Comparison of ENCODE assay signal across 7 cellular contexts in genomic region chr5:142109356-142110045, GRCh38. TPM values are rescaled to one million over a fixed set of nuclear protein-coding genes. Genes with fewer than 3 reads are reported as not detected.
DNase-seq lines count a peak whose midpoint lies in the region; ATAC-seq and TF ChIP-seq lines count a peak whose summit lies in the region.

No MANE protein-coding gene starts in this region.

- H3K27ac ChIP-seq in HUES64 (ENCODE audit: low read depth, low read length) (peak overlapping the region; percentile 75; the same call in 1 of the 2 replicates), neutrophil (peak overlapping the region; percentile 94)

- peaks cover 7% of the 10 kb centered on the region; the same call in 1 of the 2 replicates for H3K4me1 ChIP-seq in HUES64 (ENCODE audit: insufficient read depth, low read length)
- H3K4me1 ChIP-seq in neutrophil (ENCODE audit: control insufficient read depth in 1 of 2, insufficient read depth in 1 of 2, low read depth in 1 of 2, low read length in 1 of 2) = peaks cover 15 to 18% of the 10 kb centered on the region in 2 experiments

- POLR2A ChIA-PET in activated CD8-positive, alpha-beta T cell treated with anti-CD3 and anti-CD28 coated beads for 36 hours (lab: Charles Lee) = interaction anchor here (0.8 to 6.1 kb wide), 22 partner anchors 9 to 140 kb away, joined by 3 to 129 read pairs (median 5); partner anchors contain the start of genes GNPDA1 and RNF14

- H3K36me3 Mint-ChIP-seq in activated CD8-positive, alpha-beta T cell treated with anti-CD3 and anti-CD28 coated beads for 36 hours (ENCODE audit: low read depth) = peaks cover 48% of the 10 kb centered on the region

- CTCF ChIA-PET in activated CD8-positive, alpha-beta T cell treated with anti-CD3 and anti-CD28 coated beads for 36 hours (lab: Charles Lee) = interaction anchor here (0.6 to 4.2 kb wide), 11 partner anchors 8 to 141 kb away, joined by 3 to 57 read pairs (median 5); partner anchors contain the start of genes GNPDA1 and RNF14

- H3K27me3 ChIP-seq in HUES64 (ENCODE audit: insufficient read depth, low read length) = peaks cover 35% of the 10 kb centered on the region
- peaks cover 3% of the 10 kb centered on the region for H3K27me3 ChIP-seq in neutrophil

- peak overlapping the region; percentile 95 for H3K27ac Mint-ChIP-seq in activated CD8-positive, alpha-beta T cell treated with anti-CD3 and anti-CD28 coated beads for 36 hours

- H3K27me3 Mint-ChIP-seq in activated CD8-positive, alpha-beta T cell treated with anti-CD3 and anti-CD28 coated beads for 36 hours = no peaks in the 10 kb centered on the region

- H3K4me1 Mint-ChIP-seq in activated CD8-positive, alpha-beta T cell treated with anti-CD3 and anti-CD28 coated beads for 36 hours (ENCODE audit: low read depth) = peaks cover 71% of the 10 kb centered on the region

- peaks cover 7% of the 10 kb centered on the region for H3K9me3 Mint-ChIP-seq in activated CD8-positive, alpha-beta T cell treated with anti-CD3 and anti-CD28 coated beads for 36 hours

- H3K4me3 ChIP-seq in HUES64 (ENCODE audit: low read length) = peak overlapping the region; percentile 79
- H3K4me3 ChIP-seq in foreskin fibroblast (ENCODE audit: low read depth in 1 of 2, low read length in 2 of 2) = peak overlapping the region; percentile 92 to 93
- peak overlapping the region; percentile 80 to 82 for H3K4me3 ChIP-seq in neutrophil (ENCODE audit: low read depth in 1 of 2, low read length in 1 of 2)

- peak overlapping the region; percentile 93 for H3K4me3 Mint-ChIP-seq in activated CD8-positive, alpha-beta T cell treated with anti-CD3 and anti-CD28 coated beads for 36 hours

- no peaks in the 10 kb centered on the region for H3K9me3 ChIP-seq in HUES64 (ENCODE audit: insufficient read depth, low read depth, low read length)
- no peaks in the 10 kb centered on the region for H3K9me3 ChIP-seq in neutrophil

- H3K36me3 ChIP-seq in HUES64 (ENCODE audit: insufficient read depth, low read length) (no peaks in the 10 kb centered on the region; the same call in 1 of the 2 replicates), neutrophil (no peaks in the 10 kb centered on the region)

- H3K9ac ChIP-seq in HUES64 (ENCODE audit: low read depth, low read length) = peak overlapping the region; percentile 95

- TF ChIP-seq CTCF in activated CD8-positive, alpha-beta T cell treated with anti-CD3 and anti-CD28 coated beads for 36 hours (IDR thresholded peaks at IDR 0.05) = no peak
- TF ChIP-seq CTCF in foreskin fibroblast (IDR thresholded peaks at IDR 0.05; ENCODE audit: low read depth, low read length) = no peak
- no peak for TF ChIP-seq CTCF in neutrophil (IDR thresholded peaks at IDR 0.05)

- intact Hi-C loops in activated CD8-positive, alpha-beta T cell treated with anti-CD3 and anti-CD28 coated beads for 36 hours (cut with micrococcal nuclease) = loop anchor here (2.0 to 5.0 kb wide), 3 partner anchors 33 to 93 kb away; no protein-coding TSS in a partner anchor

- WGBS in HUES64 = 3% methylated on average over 17 of the region's 18 CpGs

- DNase-seq in GM03348 (ENCODE audit: low spot score) (peak; percentile 36), foreskin fibroblast (peak in 1 of 2 donors; percentile 46)
- peak; percentile 69 for DNase-seq in activated CD8-positive, alpha-beta T cell treated with anti-CD3 and anti-CD28 coated beads for 36 hours

- ATAC-seq in activated CD8-positive, alpha-beta T cell treated with anti-CD3 and anti-CD28 coated beads for 36 hours = peak; percentile 8
- ATAC-seq in GM18502 (IDR thresholded peaks at IDR 0.05; ENCODE audit: poor library complexity, unreplicated experiment) (no peak), HG02610 (IDR thresholded peaks at IDR 0.05; ENCODE audit: unreplicated experiment) (no peak)

RNA-seq across cellular contexts. Expression of gene NDFIP1, which starts 0.9 kb away (rescaled TPM):
- polyA plus RNA-seq in HUES64 (2013, experiment 1 of 2) = 24.5 TPM
- 25.0 TPM for polyA plus RNA-seq in HUES64 (2013, experiment 2 of 2)
- total RNA-seq in activated CD8-positive, alpha-beta T cell treated with anti-CD3 and anti-CD28 coated beads for 36 hours = 10 to 100 TPM; 93.8 to 96.9 TPM
